8 cellular contexts compared by ENCODE assay signal in genomic region chr1:114033219-114033706, GRCh38. TPM values are rescaled to one million over a fixed set of nuclear protein-coding genes. Genes with fewer than 3 reads are reported as not detected.
DNase-seq lines count a peak whose midpoint lies in the region; ATAC-seq and TF ChIP-seq lines count a peak whose summit lies in the region.

No MANE protein-coding gene starts in this region.

- H3K4me3 ChIP-seq in HL-60 (replicated peaks; ENCODE audit: insufficient read depth, low read length) (no peak overlapping the region), left lung (no peak overlapping the region)

- no peaks in the 10 kb centered on the region for H3K27me3 ChIP-seq in HL-60 (ENCODE audit: insufficient read depth, poor library complexity, severe bottlenecking)
- H3K27me3 ChIP-seq in left lung = no peaks in the 10 kb centered on the region

- intact Hi-C loops in left lung (cut with DNase I) = no loop called here

- ATAC-seq in left lung (peak; percentile 38), HG03135 (IDR thresholded peaks at IDR 0.05; ENCODE audit: unreplicated experiment) (no peak)
- ATAC-seq in activated T-helper 17 cell treated with anti-CD3 and anti-CD28 coated beads, Interleukin-2, amount 50 U/mL, for 72 hours (replicated peaks) = no peak

- H3K36me3 ChIP-seq in left lung = no peaks in the 10 kb centered on the region

- no peaks in the 10 kb centered on the region for H3K9me3 Mint-ChIP-seq in activated T-helper 17 cell treated with anti-CD3 and anti-CD28 coated beads, Interleukin-2, amount 50 U/mL, for 72 hours

- no peaks in the 10 kb centered on the region for H3K9me3 ChIP-seq in left lung

- H3K27me3 Mint-ChIP-seq in activated T-helper 17 cell treated with anti-CD3 and anti-CD28 coated beads, Interleukin-2, amount 50 U/mL, for 72 hours = no peaks in the 10 kb centered on the region

- peak; percentile 38 for TF ChIP-seq CTCF in HL-60 (IDR thresholded peaks at IDR 0.05; ENCODE audit: insufficient read depth, low read length)
- TF ChIP-seq CTCF in VCaP (conservative IDR thresholded peaks at IDR 0.05) = peak; percentile 60
- peak; percentile 36 to 39 for TF ChIP-seq CTCF in left lung (IDR thresholded peaks at IDR 0.05)

- no peak overlapping the region for H3K27ac Mint-ChIP-seq in activated T-helper 17 cell treated with anti-CD3 and anti-CD28 coated beads, Interleukin-2, amount 50 U/mL, for 72 hours

- no peaks in the 10 kb centered on the region for H3K4me1 Mint-ChIP-seq in activated T-helper 17 cell treated with anti-CD3 and anti-CD28 coated beads, Interleukin-2, amount 50 U/mL, for 72 hours

- DNase-seq in COR-L47 (lab: John Stamatoyannopoulos, UW) = peak; percentile 30
- DNase-seq in HL-60 (ENCODE audit: low read depth in 1 of 2, low spot score in 1 of 2) = peak in 1 of 2 experiments; percentile 13
- DNase-seq in left lung = no peak
- DNase-seq in activated naive CD4-positive, alpha-beta T cell (lab: John Stamatoyannopoulos, UW) = no peak
- no peak for DNase-seq in activated CD8-positive, alpha-beta memory T cell treated with anti-CD3 and anti-CD28 coated beads for 24 hours

- no peak overlapping the region for H3K4me3 Mint-ChIP-seq in activated T-helper 17 cell treated with anti-CD3 and anti-CD28 coated beads, Interleukin-2, amount 50 U/mL, for 72 hours

- no peaks in the 10 kb centered on the region for H3K36me3 Mint-ChIP-seq in activated T-helper 17 cell treated with anti-CD3 and anti-CD28 coated beads, Interleukin-2, amount 50 U/mL, for 72 hours (ENCODE audit: low read depth)

- H3K4me1 ChIP-seq in left lung = no peaks in the 10 kb centered on the region

- H3K27ac ChIP-seq in HL-60 (replicated peaks) (no peak overlapping the region), VCaP (peak overlapping the region; percentile 65), left lung (no peak overlapping the region)

RNA-seq across cellular contexts. Expression of gene OLFML3, which starts 54.0 kb away (rescaled TPM):
- total RNA-seq in left lung = 10 to 100 TPM; 53.8 to 74.2 TPM
- under 1 TPM; 0.13 to 0.40 TPM for total RNA-seq in activated T-helper 17 cell treated with anti-CD3 and anti-CD28 coated beads, Interleukin-2, amount 50 U/mL, for 72 hours

Comparison
In these comparisons a context has a peak if more than half of its experiments do, and no peak if none do; other contexts are left out.
1. RNA of gene OLFML3, which starts 54.0 kb away (total RNA-seq): 53.8 to 74.2 TPM in left lung; 0.13 to 0.40 TPM in activated T-helper 17 cell treated with anti-CD3 and anti-CD28 coated beads, Interleukin-2, amount 50 U/mL, for 72 hours; every median in the first group is over 10 times any median in the second.
2. Peak in every context shown above with its lines, with median percentiles within 50 percentile points of each other: CTCF ChIP-seq.